8 cellular contexts compared by ENCODE assay signal in the genomic region with DNA sequence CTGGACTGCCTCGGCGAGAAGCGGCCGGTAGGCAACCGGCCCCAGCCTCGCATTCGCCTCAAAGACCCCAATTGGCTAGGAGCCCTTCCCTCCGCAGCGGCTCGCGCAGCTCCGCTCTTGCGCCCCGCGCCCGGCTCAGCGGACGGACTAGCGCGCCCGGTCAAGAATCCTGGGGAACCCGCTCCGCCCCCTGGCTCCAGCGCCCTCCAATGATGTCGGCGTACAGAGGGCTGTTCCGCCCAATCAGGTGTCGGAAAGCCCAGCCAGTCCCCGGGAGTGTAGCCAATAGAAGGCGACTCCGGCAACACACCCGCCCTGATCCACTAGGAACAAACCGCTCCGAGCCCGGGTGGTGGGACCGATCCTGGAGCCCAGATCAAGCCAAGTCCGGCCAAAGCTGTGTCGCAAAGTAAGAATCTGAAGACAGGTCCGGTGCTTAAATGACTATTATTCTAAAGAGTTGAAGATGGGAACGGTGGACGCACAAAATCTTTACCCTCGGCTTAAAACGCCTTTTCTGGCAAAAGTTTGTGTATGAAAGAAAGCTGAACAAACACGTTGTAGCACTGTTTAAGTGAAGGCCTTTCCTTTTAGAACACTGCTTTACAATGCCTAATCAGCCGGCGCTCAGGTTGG.
DNase-seq lines count a peak whose midpoint lies in the region; ATAC-seq and TF ChIP-seq lines count a peak whose summit lies in the region.

No MANE protein-coding gene starts in this region.

- TF ChIP-seq CTCF in LNCaP clone FGC (IDR thresholded peaks at IDR 0.05; ENCODE audit: control insufficient read depth, extremely low read depth, insufficient read depth) (no peak), mucosa of descending colon (IDR thresholded peaks at IDR 0.05) (no peak), tibial artery (IDR thresholded peaks at IDR 0.05) (no peak)

- H3K27ac ChIP-seq in tibial artery: peak overlapping the region; percentile 94 to 97

- H3K4me3 ChIP-seq in LNCaP clone FGC (ENCODE audit: low read depth, low read length): peak overlapping the region; percentile 85
- H3K4me3 ChIP-seq in mucosa of descending colon: peak overlapping the region; percentile 38
- peak overlapping the region; percentile 75 to 92 for H3K4me3 ChIP-seq in tibial artery

- DNase-seq in DMS79 treated with DMSO at 0.1 percent for 48 hours (lab: John Stamatoyannopoulos, UW) (peak; percentile 82), LNCaP clone FGC (ENCODE audit: low read depth) (peak; percentile 84), fibroblast of gingiva (ENCODE audit: low read depth) (peak; percentile 97), mucosa of descending colon (peak; percentile 83 to 88 (median 86)), tibial artery (peak; percentile 96 to 98), NCI-H2029 (lab: John Stamatoyannopoulos, UW) (no peak)
- DNase-seq in activated CD4-positive, CD25-positive, alpha-beta regulatory T cell treated with anti-CD3 and anti-CD28 coated beads, Interleukin-2, amount 50 U/mL, for 72 hours: peak; percentile 29

- H3K4me1 ChIP-seq in mucosa of descending colon (ENCODE audit: low read depth) (no peaks in the 10 kb centered on the region), tibial artery (peaks cover 0 to 32% (median 10%) of the 10 kb centered on the region in 4 donors)

- intact Hi-C loops in mucosa of descending colon (cut with DNase I, micrococcal nuclease) (no loop called here), tibial artery (cut with DNase I; ENCODE audit: low total_unique reads) (loop anchor here (5.0 kb wide), 1 partner anchor 51 kb away; no protein-coding TSS in a partner anchor)

- H3K36me3 ChIP-seq in mucosa of descending colon (ENCODE audit: low read depth): no peaks in the 10 kb centered on the region
- H3K36me3 ChIP-seq in tibial artery: peaks cover 8 to 14% (median 9%) of the 10 kb centered on the region in 3 donors

- no peaks in the 10 kb centered on the region for H3K9me3 ChIP-seq in mucosa of descending colon
- H3K9me3 ChIP-seq in tibial artery: no peaks in the 10 kb centered on the region

- ATAC-seq in GM21529 (IDR thresholded peaks at IDR 0.05; ENCODE audit: unreplicated experiment) (peak; percentile 89), mucosa of descending colon (peak; percentile 98)

- no peaks in the 10 kb centered on the region for H3K27me3 ChIP-seq in tibial artery
